7 cellular contexts compared by ENCODE assay signal in the genomic region with DNA sequence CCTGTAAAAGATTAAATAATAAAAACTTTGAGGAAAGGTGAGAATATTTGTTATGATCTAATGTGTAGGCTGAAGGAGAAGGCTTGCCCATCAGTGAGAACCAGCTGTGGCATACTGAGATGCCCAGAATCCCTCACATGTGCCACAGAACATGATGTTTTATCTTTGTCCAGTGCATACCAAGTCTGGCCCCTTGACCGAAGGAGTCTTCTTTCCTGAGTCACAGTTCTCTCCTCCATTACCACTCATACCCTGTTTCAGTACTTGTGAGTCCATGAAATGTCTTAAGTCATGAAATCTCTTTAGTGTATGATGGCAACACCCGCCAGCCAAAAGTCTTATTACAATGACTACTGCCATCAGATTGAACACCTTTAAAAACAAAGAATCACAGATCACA. TPM values are rescaled to one million over a fixed set of nuclear protein-coding genes. Genes with fewer than 3 reads are reported as not detected.
"Had no signal": no experiment of that assay in that cellular context is flagged by ENCODE, and none has a peak within 500 bp of the region (broad histone marks: within the 10 kb centered on the region; RNA-seq: fewer than 3 reads in every experiment).

No MANE protein-coding gene starts in this region.

- FAIRE-seq: HepG2, HTR-8/SVneo, K562 had no signal

- H3K4me3 ChIP-seq: K562 had no signal

- DNase-seq: IMR-90, KBM-7 had no signal

- ATAC-seq: HepG2, K562 had no signal

- H3K27ac ChIP-seq: HL-60 had no signal

RNA-seq across cellular contexts. Expression of a gene that starts 42.7 kb away (rescaled TPM):
- polyA plus RNA-seq: IgD-negative memory B cell, K562 had no signal
